In the genomic region with DNA sequence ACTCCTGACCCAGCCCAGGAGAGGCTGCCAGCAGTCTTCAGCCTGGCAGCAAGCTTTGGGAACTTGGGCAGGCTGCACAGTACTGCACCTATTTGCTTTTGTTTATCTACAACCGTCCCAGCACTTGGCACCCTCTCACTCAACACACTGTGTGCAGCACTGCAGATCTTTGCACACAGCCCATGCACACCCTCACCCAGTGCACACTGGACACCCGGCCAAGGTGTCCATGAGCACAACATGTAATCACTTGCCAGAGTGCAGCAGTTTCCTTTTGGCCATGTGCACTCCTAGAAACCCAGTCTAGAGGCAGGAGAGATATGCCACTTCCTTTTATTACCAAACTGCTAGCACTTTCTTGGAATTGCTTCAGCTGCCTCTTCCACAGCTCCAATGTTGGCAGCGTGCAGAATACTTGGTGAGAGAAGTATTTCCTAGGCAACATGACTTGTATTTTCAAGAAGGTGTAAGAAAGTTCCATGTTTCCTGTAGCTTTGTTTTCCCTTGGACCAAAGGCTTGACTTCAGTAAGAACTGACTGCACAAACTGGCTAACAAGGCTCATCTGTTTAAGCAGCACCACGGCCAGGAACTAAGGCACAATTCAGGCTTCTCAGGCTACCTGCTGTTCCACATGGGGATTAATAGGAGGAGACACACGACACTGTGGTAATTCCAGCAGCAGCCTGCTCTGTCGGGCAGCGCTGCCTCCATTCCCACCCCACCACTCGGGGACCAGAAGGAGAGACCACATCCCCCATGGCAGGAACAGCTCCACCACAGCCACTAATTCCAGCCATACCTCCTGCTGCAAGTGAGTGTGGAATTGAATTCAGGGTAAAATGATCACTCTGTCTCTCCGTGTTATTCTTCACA, we compare ENCODE assay signal across 8 cellular contexts. TPM values are rescaled to one million over a fixed set of nuclear protein-coding genes. Genes with fewer than 3 reads are reported as not detected.
A peak's percentile ranks its signal among the peaks of the same experiment; 100 is the strongest.
DNase-seq lines count a peak whose midpoint lies in the region; ATAC-seq and TF ChIP-seq lines count a peak whose summit lies in the region.

No MANE protein-coding gene starts in this region.

- peak overlapping the region; percentile 14 for H3K27ac ChIP-seq in colonic mucosa
- H3K27ac ChIP-seq in lower lobe of right lung, result peak overlapping the region; percentile 57
- H3K27ac ChIP-seq in aorta (ENCODE audit: low read depth in 1 of 2, low read length in 2 of 2), result no peak overlapping the region

- DNase-seq in Right ventricle myocardium inferior (ENCODE audit: missing footprints), result peak; percentile 77
- DNase-seq in cardiac septum (ENCODE audit: low spot score), result no peak
- DNase-seq in colonic mucosa, result peak; percentile 63
- DNase-seq in lower lobe of right lung, result no peak
- no peak for DNase-seq in aorta
- no peak for DNase-seq in NCI-H345 (lab: John Stamatoyannopoulos, UW)
- DNase-seq in COR-L47 (lab: John Stamatoyannopoulos, UW), result no peak

- H3K9ac ChIP-seq in colonic mucosa (ENCODE audit: low read depth in 2 of 2, low read length in 2 of 2), result peak overlapping the region; percentile 5 to 23

- H3K4me1 ChIP-seq in colonic mucosa (peaks cover 5% of the 10 kb centered on the region), lower lobe of right lung (peaks cover 21% of the 10 kb centered on the region), aorta (ENCODE audit: control insufficient read depth in 1 of 2, insufficient read depth in 2 of 2, low read length in 2 of 2) (peaks cover 0 to 4% of the 10 kb centered on the region in 2 donors)

- intact Hi-C loops in Right ventricle myocardium inferior (cut with DNase I) (loop anchor here (10.0 kb wide), 1 partner anchor 181 kb away; no protein-coding TSS in a partner anchor), cardiac septum (cut with DNase I) (loop anchor here (10.0 kb wide), 1 partner anchor 181 kb away; no protein-coding TSS in a partner anchor), colonic mucosa (cut with DNase I) (no loop called here), lower lobe of right lung (cut with DNase I) (loop anchor here (10.0 kb wide), 1 partner anchor 129 kb away; the partner anchor contains the start of gene NEK5), aorta (cut with DNase I) (no loop called here)

- TF ChIP-seq CTCF in colonic mucosa (IDR thresholded peaks at IDR 0.05), result no peak
- TF ChIP-seq CTCF in lower lobe of right lung (IDR thresholded peaks at IDR 0.05), result no peak

- no peak overlapping the region for H3K4me3 ChIP-seq in colonic mucosa
- no peak overlapping the region for H3K4me3 ChIP-seq in lower lobe of right lung
- H3K4me3 ChIP-seq in aorta (ENCODE audit: low read length in 2 of 2), result no peak overlapping the region

- H3K36me3 ChIP-seq in colonic mucosa (no peaks in the 10 kb centered on the region), lower lobe of right lung (no peaks in the 10 kb centered on the region), aorta (ENCODE audit: control insufficient read depth in 1 of 2, insufficient read depth in 2 of 2, low read length in 1 of 2) (no peaks in the 10 kb centered on the region)

- H3K27me3 ChIP-seq in colonic mucosa, result no peaks in the 10 kb centered on the region
- no peaks in the 10 kb centered on the region for H3K27me3 ChIP-seq in lower lobe of right lung (ENCODE audit: low read depth)
- no peaks in the 10 kb centered on the region for H3K27me3 ChIP-seq in aorta (ENCODE audit: control insufficient read depth in 1 of 2, insufficient read depth in 2 of 2, low read length in 1 of 2)

- H3K9me3 ChIP-seq in colonic mucosa (no peaks in the 10 kb centered on the region), lower lobe of right lung (no peaks in the 10 kb centered on the region), aorta (ENCODE audit: control insufficient read depth, low read length) (no peaks in the 10 kb centered on the region)

- ATAC-seq in Right ventricle myocardium inferior, result peak; percentile 76
- peak; percentile 62 to 72 for ATAC-seq in lower lobe of right lung
- peak; percentile 78 for ATAC-seq in aorta (ENCODE audit: low FRiP score)
- ATAC-seq in HG02678 (IDR thresholded peaks at IDR 0.05; ENCODE audit: unreplicated experiment), result no peak

- WGBS in aorta, 2 donors, result 9 to 11% methylated on average over 9 of the region's 9 CpGs

RNA-seq across cellular contexts. Expression of gene ATP7B, which starts 15.3 kb away (rescaled TPM):
- total RNA-seq in Right ventricle myocardium inferior, result 3.3 TPM
- 10.8 TPM for total RNA-seq in cardiac septum
- total RNA-seq in colonic mucosa, result 10 to 100 TPM; 14.0 to 18.8 TPM
- 6.3 TPM for total RNA-seq in lower lobe of right lung
- total RNA-seq in aorta, result 1 to 10 TPM; 9.7 to 9.8 TPM
- 1 to 10 TPM in 1 of 2 donors, under 1 TPM in 1; 0.75 to 3.0 TPM for polyA plus RNA-seq in aorta

RNA-seq across cellular contexts. Expression of gene ALG11, which starts 16.3 kb away (rescaled TPM):
- total RNA-seq in Right ventricle myocardium inferior, result 20.9 TPM
- total RNA-seq in cardiac septum, result 23.6 TPM
- 10 to 100 TPM; 32.4 to 45.0 TPM for total RNA-seq in colonic mucosa
- 34.5 TPM for total RNA-seq in lower lobe of right lung
- total RNA-seq in aorta, result 10 to 100 TPM; 29.9 to 32.5 TPM
- polyA plus RNA-seq in aorta, result 1 to 10 TPM; 7.1 to 7.6 TPM

RNA-seq across cellular contexts. Expression of gene UTP14C, which starts 28.6 kb away (rescaled TPM):
- total RNA-seq in Right ventricle myocardium inferior, result 9.6 TPM
- 13.9 TPM for total RNA-seq in cardiac septum
- 10 to 100 TPM; 16.3 to 18.8 TPM for total RNA-seq in colonic mucosa
- 18.4 TPM for total RNA-seq in lower lobe of right lung
- total RNA-seq in aorta, result 10 to 100 TPM; 14.5 to 18.0 TPM
- polyA plus RNA-seq in aorta, result 1 to 10 TPM; 4.4 to 8.2 TPM

Comparison
In these comparisons a context has a peak if more than half of its experiments do, and no peak if none do; other contexts are left out.
1. DNase-seq: peak in Right ventricle myocardium inferior (single experiment) and colonic mucosa (single experiment); none in cardiac septum (single experiment), lower lobe of right lung (single experiment), aorta (0 of 2), NCI-H345 (single experiment) and COR-L47 (single experiment).
2. H3K27ac ChIP-seq: peak in colonic mucosa (single experiment) and lower lobe of right lung (single experiment); none in aorta (0 of 2).
3. intact Hi-C loops: an anchor here in Right ventricle myocardium inferior (10.0 kb wide), cardiac septum (10.0 kb wide) and lower lobe of right lung (10.0 kb wide); none called in colonic mucosa and aorta.